In genomic region chr9:135886147-135886981, GRCh38 we compare ENCODE assay signal across 9 cellular contexts. TPM values are rescaled to one million over a fixed set of nuclear protein-coding genes. Genes with fewer than 3 reads are reported as not detected.
DNase-seq lines count a peak whose midpoint lies in the region; ATAC-seq and TF ChIP-seq lines count a peak whose summit lies in the region.
"Had no signal": no experiment of that assay in that cellular context is flagged by ENCODE, and none has a peak within 500 bp of the region (broad histone marks: within the 10 kb centered on the region; RNA-seq: fewer than 3 reads in every experiment).

No MANE protein-coding gene starts in this region.

- no peak for TF ChIP-seq POLR2A in NB4 (IDR thresholded peaks at IDR 0.05; ENCODE audit: extremely low read depth, insufficient read length)

- POLR2A ChIA-PET in CD4-positive, alpha-beta T cell (lab: Charles Lee), result interaction anchor here (1.3 kb wide), 1 partner anchor 21 kb away, joined by 3 read pairs; the partner anchor contains the start of gene CAMSAP1

- H2AFZ ChIP-seq in neural cell (ENCODE audit: low read depth, low read length), result no peak overlapping the region

- no peak overlapping the region for H3K4me2 ChIP-seq in neural cell (ENCODE audit: low read length)

- intact Hi-C loops in CD4-positive, alpha-beta T cell (cut with DNase I, micrococcal nuclease), result no loop called here

- no peaks in the 10 kb centered on the region for H3F3A ChIP-seq in neural cell (ENCODE audit: insufficient read depth, low read length, poor library complexity, severe bottlenecking)

- peaks cover 92% of the 10 kb centered on the region for H3K79me2 ChIP-seq in neural cell (replicated peaks; ENCODE audit: insufficient read depth, low read length)

- H3K9me2 ChIP-seq in neural cell (ENCODE audit: insufficient read depth, low read length), result no peaks in the 10 kb centered on the region

- peaks cover 5% of the 10 kb centered on the region for H3K36me3 ChIP-seq in neural cell (ENCODE audit: insufficient read depth, low read length)

- peak overlapping the region; percentile 89 for H3K27ac Mint-ChIP-seq in CD4-positive, alpha-beta T cell

- H3K9me3 Mint-ChIP-seq in CD4-positive, alpha-beta T cell, result no peaks in the 10 kb centered on the region

- H3K36me3 Mint-ChIP-seq in CD4-positive, alpha-beta T cell (ENCODE audit: low read depth), result peaks cover 5% of the 10 kb centered on the region

- peak overlapping the region; percentile 55 for H3K4me3 Mint-ChIP-seq in CD4-positive, alpha-beta T cell

- CTCF ChIA-PET in CD4-positive, alpha-beta T cell (lab: Charles Lee), result no interaction called here

- no peak for TF ChIP-seq RAD21 in neural cell (conservative IDR thresholded peaks at IDR 0.05)

- no peak for DNase-seq in CD4-positive, alpha-beta T cell
- DNase-seq in NB4 (ENCODE audit: low read depth) (peak; percentile 48), coronary artery (ENCODE audit: low spot score) (peak; percentile 64), NCI-H2029 treated with DMSO at 0.1 percent for 48 hours (lab: John Stamatoyannopoulos, UW) (no peak), mucosa of gallbladder (ENCODE audit: low spot score) (no peak)
- DNase-seq: NCI-H510A had no signal

- peaks cover 71% of the 10 kb centered on the region for H3K4me1 Mint-ChIP-seq in CD4-positive, alpha-beta T cell (ENCODE audit: low read depth)

- H3K4me3 ChIP-seq in NB4 (ENCODE audit: low read depth, low read length) (peak overlapping the region; percentile 48), coronary artery (no peak overlapping the region), neural cell (ENCODE audit: low read length) (peak overlapping the region; percentile 40)

- H3K27ac ChIP-seq in CD4-positive, alpha-beta T cell (ENCODE audit: low read depth, low read length), result no peak overlapping the region
- H3K27ac ChIP-seq in coronary artery (no peak overlapping the region), neural cell (ENCODE audit: low read length) (peak overlapping the region; percentile 46)

- H3K9ac ChIP-seq in neural cell (ENCODE audit: low read length), result no peak overlapping the region

- no peaks in the 10 kb centered on the region for H3K27me3 Mint-ChIP-seq in CD4-positive, alpha-beta T cell

- no peaks in the 10 kb centered on the region for H3K27me3 ChIP-seq in CD4-positive, alpha-beta T cell (ENCODE audit: control insufficient read depth, insufficient read depth, low read length)
- no peaks in the 10 kb centered on the region for H3K27me3 ChIP-seq in neural cell (ENCODE audit: insufficient read depth, low read depth, low read length)

- TF ChIP-seq EP300 in neural cell (conservative IDR thresholded peaks at IDR 0.05; ENCODE audit: poor library complexity, severe bottlenecking), result peak; percentile 23

- TF ChIP-seq CTCF in CD4-positive, alpha-beta T cell (IDR thresholded peaks at IDR 0.05), result no peak
- TF ChIP-seq CTCF in NB4 (IDR thresholded peaks at IDR 0.05; ENCODE audit: low read depth, low read length), result no peak
- TF ChIP-seq CTCF in coronary artery (IDR thresholded peaks at IDR 0.05), result no peak
- no peak for TF ChIP-seq CTCF in neural cell (IDR thresholded peaks at IDR 0.05; ENCODE audit: poor library complexity, severe bottlenecking)

- ATAC-seq in CD4-positive, alpha-beta T cell (ENCODE audit: poor library complexity), result no peak
- ATAC-seq in GM18870 (IDR thresholded peaks at IDR 0.05; ENCODE audit: unreplicated experiment) (no peak), HG02759 (IDR thresholded peaks at IDR 0.05; ENCODE audit: unreplicated experiment) (no peak)

- H4K20me1 ChIP-seq in neural cell (ENCODE audit: insufficient read depth), result peaks cover 94% of the 10 kb centered on the region

- no peaks in the 10 kb centered on the region for H3K9me3 ChIP-seq in CD4-positive, alpha-beta T cell (ENCODE audit: control insufficient read depth, low read length)
- H3K9me3 ChIP-seq in neural cell (ENCODE audit: low read length), result no peaks in the 10 kb centered on the region

TF ChIP-seq in neural cell, 6 proteins besides CTCF, POLR2A, EP300 and RAD21:
- no peak for TF ChIP-seq REST (IDR thresholded peaks at IDR 0.05; ENCODE audit: borderline replicate concordance)
- TF ChIP-seq POLR2AphosphoS5 (IDR thresholded peaks at IDR 0.05), result no peak
- TF ChIP-seq SMC3 (conservative IDR thresholded peaks at IDR 0.05; ENCODE audit: poor library complexity), result no peak
- no peak for TF ChIP-seq MXI1 (conservative IDR thresholded peaks at IDR 0.05; ENCODE audit: poor library complexity, severe bottlenecking)
- no peak for TF ChIP-seq EZH2 (IDR thresholded peaks at IDR 0.05; ENCODE audit: borderline replicate concordance, insufficient read depth, low read length, poor library complexity, severe bottlenecking)
- no peak for TF ChIP-seq TAF1 (IDR thresholded peaks at IDR 0.05; ENCODE audit: low read depth)

RNA-seq across cellular contexts. Expression of gene CAMSAP1, which starts 21.0 kb away (rescaled TPM):
- total RNA-seq in CD4-positive, alpha-beta T cell, result 10 to 100 TPM; 16.8 to 18.2 TPM
- 58.5 and 88.2 TPM in 2 replicates for polyA plus RNA-seq in neural cell
- polyA minus RNA-seq in neural cell, result 233 and 257 TPM in 2 replicates
- 24.4 TPM for total RNA-seq in mucosa of gallbladder

Comparison
In these comparisons a context has a peak if more than half of its experiments do, and no peak if none do; other contexts are left out.
1. DNase-seq: peak in NB4 (single experiment) and coronary artery (single experiment); none in CD4-positive, alpha-beta T cell (0 of 10), NCI-H2029 treated with DMSO at 0.1 percent for 48 hours (single experiment) and mucosa of gallbladder (single experiment).